In the genomic region with DNA sequence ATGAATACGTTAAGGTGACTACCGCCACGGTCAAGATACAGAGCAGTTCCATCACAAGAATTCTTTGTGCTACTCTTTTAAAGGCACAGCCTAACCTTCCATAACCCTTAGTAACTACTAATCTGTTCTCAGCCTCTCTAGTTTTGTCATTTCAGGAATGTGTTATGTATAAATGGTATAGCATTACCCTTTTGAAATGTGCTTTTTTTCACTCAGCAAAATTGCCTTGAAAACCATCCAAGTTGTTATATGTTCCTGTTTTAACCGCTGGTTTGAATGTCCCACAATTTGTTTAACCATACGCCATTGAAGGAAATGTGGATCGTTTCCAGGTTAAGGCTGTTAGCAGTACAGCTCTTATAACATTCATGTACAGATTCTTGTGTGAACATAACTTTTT, we compare ENCODE assay signal across 13 cellular contexts. TPM values are rescaled to one million over a fixed set of nuclear protein-coding genes. Genes with fewer than 3 reads are reported as not detected.
A peak's percentile ranks its signal among the peaks of the same experiment; 100 is the strongest.
DNase-seq lines count a peak whose midpoint lies in the region; ATAC-seq and TF ChIP-seq lines count a peak whose summit lies in the region.
"Had no signal": no experiment of that assay in that cellular context is flagged by ENCODE, and none has a peak within 500 bp of the region (broad histone marks: within the 10 kb centered on the region; RNA-seq: fewer than 3 reads in every experiment).

No MANE protein-coding gene starts in this region.

- H3K4me1 ChIP-seq in gastroesophageal sphincter, result peaks cover 14 to 76% (median 18%) of the 10 kb centered on the region in 3 donors

- no peaks in the 10 kb centered on the region for H3K27me3 ChIP-seq in gastroesophageal sphincter
- H3K27me3 ChIP-seq: adrenal gland, BLaER1, right atrium auricular region had no signal

- no TSS peak for BruUV-seq in Calu3 (replicated peaks; lab: Mats Ljungman, UMichigan)

- intact Hi-C loops in dendritic cell treated with granulocyte-macrophage colony-stimulating factor and Interleukin-4, amounts not matched to agents 40 ng/mL and 50 ng/mL, for 4 days (cut with micrococcal nuclease), result loop anchor here (5.0 kb wide), 1 partner anchor 37 kb away; no protein-coding TSS in a partner anchor
- intact Hi-C loops in Calu3 (cut with micrococcal nuclease; ENCODE audit: unreplicated experiment), result no loop called here

- no peak overlapping the region for H3K27ac ChIP-seq in gastroesophageal sphincter
- H3K27ac ChIP-seq: BLaER1, right atrium auricular region had no signal

- WGBS in gastroesophageal sphincter (ENCODE audit: low coverage in 1 of 2), 2 donors, result 26 to 27% methylated on average over 6 of the region's 6 CpGs

- TF ChIP-seq CTCF in gastroesophageal sphincter (IDR thresholded peaks at IDR 0.05) (no peak), Calu3 (IDR thresholded peaks at IDR 0.05; ENCODE audit: unreplicated experiment) (no peak)

- ATAC-seq in GM19025 (IDR thresholded peaks at IDR 0.05; ENCODE audit: low read depth, unreplicated experiment), result peak; percentile 33
- ATAC-seq in HG03432 (IDR thresholded peaks at IDR 0.05; ENCODE audit: unreplicated experiment), result peak; percentile 48
- ATAC-seq in gastroesophageal sphincter, result no peak

- no peaks in the 10 kb centered on the region for H3K9me3 Mint-ChIP-seq in dendritic cell treated with granulocyte-macrophage colony-stimulating factor and Interleukin-4, amounts not matched to agents 40 ng/mL and 50 ng/mL, for 4 days
- H3K9me3 Mint-ChIP-seq in Calu3 (ENCODE audit: low read depth, unreplicated experiment), result no peaks in the 10 kb centered on the region

- H3K4me1 Mint-ChIP-seq in dendritic cell treated with granulocyte-macrophage colony-stimulating factor and Interleukin-4, amounts not matched to agents 40 ng/mL and 50 ng/mL, for 4 days (ENCODE audit: low read depth), result peaks cover 73% of the 10 kb centered on the region
- H3K4me1 Mint-ChIP-seq in Calu3 (ENCODE audit: low read depth, unreplicated experiment), result peaks cover 45% of the 10 kb centered on the region

- no peak for TF ChIP-seq POLR2A in gastroesophageal sphincter (IDR thresholded peaks at IDR 0.05)

- CTCF ChIA-PET in Calu3 (lab: Charles Lee), result no interaction called here

- H3K4me3 ChIP-seq in gastroesophageal sphincter, result no peak overlapping the region
- H3K4me3 ChIP-seq: adrenal gland, BLaER1, right atrium auricular region had no signal

- H3K27me3 Mint-ChIP-seq in dendritic cell treated with granulocyte-macrophage colony-stimulating factor and Interleukin-4, amounts not matched to agents 40 ng/mL and 50 ng/mL, for 4 days, result no peaks in the 10 kb centered on the region
- no peaks in the 10 kb centered on the region for H3K27me3 Mint-ChIP-seq in Calu3 (ENCODE audit: unreplicated experiment)

- no peaks in the 10 kb centered on the region for H3K9me3 ChIP-seq in gastroesophageal sphincter
- H3K9me3 ChIP-seq: adrenal gland, BLaER1, right atrium auricular region had no signal

- TF ChIP-seq EP300 in gastroesophageal sphincter (IDR thresholded peaks at IDR 0.05), result no peak

- no peak overlapping the region for H3K27ac Mint-ChIP-seq in dendritic cell treated with granulocyte-macrophage colony-stimulating factor and Interleukin-4, amounts not matched to agents 40 ng/mL and 50 ng/mL, for 4 days
- H3K27ac Mint-ChIP-seq in Calu3 (ENCODE audit: unreplicated experiment), result no peak overlapping the region

- H3K36me3 Mint-ChIP-seq in dendritic cell treated with granulocyte-macrophage colony-stimulating factor and Interleukin-4, amounts not matched to agents 40 ng/mL and 50 ng/mL, for 4 days (ENCODE audit: low read depth), result peaks cover 56% of the 10 kb centered on the region
- peaks cover 13% of the 10 kb centered on the region for H3K36me3 Mint-ChIP-seq in Calu3 (ENCODE audit: insufficient read depth, unreplicated experiment)

- H3K36me3 ChIP-seq in gastroesophageal sphincter, result peaks cover 0 to 10% of the 10 kb centered on the region in 2 donors
- H3K36me3 ChIP-seq: adrenal gland, right atrium auricular region had no signal

- DNase-seq in CD1c-positive myeloid dendritic cell (ENCODE audit: extremely low spot score) (peak; percentile 14), T-helper 9 cell (no peak), Calu3 (no peak), NCI-H82 (lab: John Stamatoyannopoulos, UW) (no peak)
- DNase-seq: adrenal gland, kidney glomerular epithelial cell, NCI-H446 had no signal

- peak overlapping the region; percentile 17 for H3K4me3 Mint-ChIP-seq in dendritic cell treated with granulocyte-macrophage colony-stimulating factor and Interleukin-4, amounts not matched to agents 40 ng/mL and 50 ng/mL, for 4 days
- no peak overlapping the region for H3K4me3 Mint-ChIP-seq in Calu3 (ENCODE audit: low read depth, unreplicated experiment)

RNA-seq across cellular contexts. Expression of a gene that starts 32.0 kb away (rescaled TPM):
- total RNA-seq in gastroesophageal sphincter, result 100 to 1,000 TPM; 141 to 162 (median 155) TPM
- total RNA-seq in Calu3 (2022), result 125 and 127 TPM in 2 replicates
